Comparison of ENCODE assay signal across 10 cellular contexts in genomic region chr10:22646291-22646926, GRCh38.
DNase-seq lines count a peak whose midpoint lies in the region; ATAC-seq and TF ChIP-seq lines count a peak whose summit lies in the region.
"Had no signal": no experiment of that assay in that cellular context is flagged by ENCODE, and none has a peak within 500 bp of the region (broad histone marks: within the 10 kb centered on the region; RNA-seq: fewer than 3 reads in every experiment).

No MANE protein-coding gene starts in this region.

- CTCF ChIA-PET in RWPE1 (lab: Yijun Ruan, JAX) = interaction anchor here (0.6 kb wide), 2 partner anchors 28 to 64 kb away, joined by 3 to 7 read pairs; no protein-coding TSS in a partner anchor

- intact Hi-C loops in adrenal gland (cut with DNase I) = no loop called here

- H3K4me3 ChIP-seq in GM06990 (replicated peaks; ENCODE audit: low read depth, low read length) (no peak overlapping the region), endodermal cell (ENCODE audit: low read length) (no peak overlapping the region), adrenal gland (no peak overlapping the region)

- POLR2A ChIA-PET in RWPE1 (lab: Yijun Ruan, JAX; ENCODE audit: low non-redundant PET) = no interaction called here

- peak; percentile 24 for ATAC-seq in GM19468 (IDR thresholded peaks at IDR 0.05; ENCODE audit: extremely low read depth, unreplicated experiment)
- ATAC-seq in HG03378 (IDR thresholded peaks at IDR 0.05; ENCODE audit: unreplicated experiment) = peak; percentile 66

- H3K27ac ChIP-seq in endodermal cell (ENCODE audit: low read depth, low read length) (no peak overlapping the region), adrenal gland (peak overlapping the region in 1 of 5 donors; percentile 2), RWPE1 (no peak overlapping the region)

- no peak for TF ChIP-seq POLR2A in adrenal gland (IDR thresholded peaks at IDR 0.05)

- H3K9ac ChIP-seq in endodermal cell (ENCODE audit: extremely low read depth, low read length, poor library complexity, severe bottlenecking) = no peak overlapping the region

- TF ChIP-seq CTCF in GM06990 (IDR thresholded peaks at IDR 0.05; ENCODE audit: insufficient read depth, low read length, poor library complexity, severe bottlenecking) (no peak), endodermal cell (conservative IDR thresholded peaks at IDR 0.05) (no peak), adrenal gland (IDR thresholded peaks at IDR 0.05) (no peak), RWPE1 (conservative IDR thresholded peaks at IDR 0.05; ENCODE audit: low read depth) (no peak)

- no peaks in the 10 kb centered on the region for H3K36me3 Mint-ChIP-seq in endodermal cell (ENCODE audit: low read depth)

- peaks cover 56% of the 10 kb centered on the region for H3K4me1 Mint-ChIP-seq in endodermal cell

- peaks cover 5% of the 10 kb centered on the region for H3K27me3 Mint-ChIP-seq in endodermal cell (ENCODE audit: insufficient read depth)

- DNase-seq in GM06990 (ENCODE audit: extremely low read depth, insufficient read length) (peak; percentile 52), endodermal cell (no peak), nucleus accumbens (lab: John Stamatoyannopoulos, UW) (no peak), adrenal gland (no peak), RWPE1 (ENCODE audit: low spot score) (no peak)
- DNase-seq in stimulated activated CD4-positive, alpha-beta T cell treated with anti-CD3 and anti-CD28 coated beads, Interleukin-15, amount 100 ng/mL, for 24 hours = no peak
- DNase-seq: activated CD4-positive, alpha-beta T cell treated with anti-CD3 and anti-CD28 coated beads, Interleukin-2, amount 50 U/mL, for 4 hours; left cardiac atrium had no signal

- H3K27ac Mint-ChIP-seq in endodermal cell = peak overlapping the region; percentile 59

- 37 to 44% methylated on average over 1 of the region's 2 CpGs for WGBS in endodermal cell (ENCODE audit: insufficient coverage in 1 of 2, insufficient read length in 1 of 2), 2 experiments
- 54 to 60% (median 56%) methylated on average over 2 of the region's 2 CpGs for WGBS in adrenal gland, 4 donors

- H3K36me3 ChIP-seq in GM06990 (ENCODE audit: control insufficient read depth, insufficient read depth, low read length) = no peaks in the 10 kb centered on the region
- H3K36me3 ChIP-seq in endodermal cell (ENCODE audit: control insufficient read depth, insufficient read depth, low read length) = no peaks in the 10 kb centered on the region
- no peaks in the 10 kb centered on the region for H3K36me3 ChIP-seq in adrenal gland (replicated peaks in 1 of 2)

- H3K9me3 ChIP-seq in endodermal cell (ENCODE audit: control insufficient read depth, low read length) (no peaks in the 10 kb centered on the region), adrenal gland (replicated peaks in 1 of 3) (no peaks in the 10 kb centered on the region)

- H3K27me3 ChIP-seq in GM06990 (replicated peaks; ENCODE audit: control insufficient read depth, insufficient read depth, low read length) (no peaks in the 10 kb centered on the region), endodermal cell (ENCODE audit: control insufficient read depth, insufficient read depth, low read length, poor library complexity, severe bottlenecking) (peaks cover 20% of the 10 kb centered on the region), adrenal gland (no peaks in the 10 kb centered on the region)

- peak overlapping the region; percentile 13 for H3K4me3 Mint-ChIP-seq in endodermal cell

- H3K4me1 ChIP-seq in endodermal cell (ENCODE audit: control insufficient read depth, insufficient read depth, low read length) (peaks cover 6% of the 10 kb centered on the region), adrenal gland (replicated peaks in 1 of 2) (peaks cover 5 to 39% of the 10 kb centered on the region in 2 donors)

- H3K9me3 Mint-ChIP-seq in endodermal cell = no peaks in the 10 kb centered on the region
